ENCODE assay signal across 2 cellular contexts in the genomic region with DNA sequence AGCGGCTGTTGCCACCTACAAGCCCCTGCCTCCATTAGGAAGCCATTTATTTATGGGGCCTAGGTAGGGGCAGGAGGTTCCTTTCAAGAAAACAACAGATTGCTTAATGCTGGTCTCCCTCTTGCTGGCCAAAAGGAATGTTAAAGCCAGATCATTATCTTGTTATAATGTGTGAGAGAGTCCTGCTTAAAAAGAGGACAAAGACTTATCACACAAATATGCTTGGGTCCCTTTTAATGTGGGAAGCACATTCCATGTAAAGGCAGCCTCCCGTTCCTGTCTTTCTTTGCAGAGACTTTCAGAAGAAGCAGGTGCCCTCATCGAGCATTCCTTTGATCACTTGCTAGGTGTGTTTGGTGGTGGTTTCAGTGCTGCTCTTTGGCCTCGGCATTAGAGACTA.
TF ChIP-seq lines count a peak whose summit lies in the region.

No MANE protein-coding gene starts in this region.

TF ChIP-seq in SK-N-SH, 30 proteins besides CTCF, POLR2A, EP300 and RAD21 (continued from another document):
- no peak for TF ChIP-seq JUND (IDR thresholded peaks at IDR 0.05)
- TF ChIP-seq, protein P1, sequence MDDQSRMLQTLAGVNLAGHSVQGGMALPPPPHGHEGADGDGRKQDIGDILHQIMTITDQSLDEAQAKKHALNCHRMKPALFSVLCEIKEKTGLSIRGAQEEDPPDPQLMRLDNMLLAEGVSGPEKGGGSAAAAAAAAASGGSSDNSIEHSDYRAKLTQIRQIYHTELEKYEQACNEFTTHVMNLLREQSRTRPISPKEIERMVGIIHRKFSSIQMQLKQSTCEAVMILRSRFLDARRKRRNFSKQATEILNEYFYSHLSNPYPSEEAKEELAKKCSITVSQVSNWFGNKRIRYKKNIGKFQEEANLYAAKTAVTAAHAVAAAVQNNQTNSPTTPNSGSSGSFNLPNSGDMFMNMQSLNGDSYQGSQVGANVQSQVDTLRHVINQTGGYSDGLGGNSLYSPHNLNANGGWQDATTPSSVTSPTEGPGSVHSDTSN (IDR thresholded peaks at IDR 0.05) = no peak
- no peak for TF ChIP-seq NRF1 (IDR thresholded peaks at IDR 0.05; ENCODE audit: low read depth, low read length)
- TF ChIP-seq, protein P2, sequence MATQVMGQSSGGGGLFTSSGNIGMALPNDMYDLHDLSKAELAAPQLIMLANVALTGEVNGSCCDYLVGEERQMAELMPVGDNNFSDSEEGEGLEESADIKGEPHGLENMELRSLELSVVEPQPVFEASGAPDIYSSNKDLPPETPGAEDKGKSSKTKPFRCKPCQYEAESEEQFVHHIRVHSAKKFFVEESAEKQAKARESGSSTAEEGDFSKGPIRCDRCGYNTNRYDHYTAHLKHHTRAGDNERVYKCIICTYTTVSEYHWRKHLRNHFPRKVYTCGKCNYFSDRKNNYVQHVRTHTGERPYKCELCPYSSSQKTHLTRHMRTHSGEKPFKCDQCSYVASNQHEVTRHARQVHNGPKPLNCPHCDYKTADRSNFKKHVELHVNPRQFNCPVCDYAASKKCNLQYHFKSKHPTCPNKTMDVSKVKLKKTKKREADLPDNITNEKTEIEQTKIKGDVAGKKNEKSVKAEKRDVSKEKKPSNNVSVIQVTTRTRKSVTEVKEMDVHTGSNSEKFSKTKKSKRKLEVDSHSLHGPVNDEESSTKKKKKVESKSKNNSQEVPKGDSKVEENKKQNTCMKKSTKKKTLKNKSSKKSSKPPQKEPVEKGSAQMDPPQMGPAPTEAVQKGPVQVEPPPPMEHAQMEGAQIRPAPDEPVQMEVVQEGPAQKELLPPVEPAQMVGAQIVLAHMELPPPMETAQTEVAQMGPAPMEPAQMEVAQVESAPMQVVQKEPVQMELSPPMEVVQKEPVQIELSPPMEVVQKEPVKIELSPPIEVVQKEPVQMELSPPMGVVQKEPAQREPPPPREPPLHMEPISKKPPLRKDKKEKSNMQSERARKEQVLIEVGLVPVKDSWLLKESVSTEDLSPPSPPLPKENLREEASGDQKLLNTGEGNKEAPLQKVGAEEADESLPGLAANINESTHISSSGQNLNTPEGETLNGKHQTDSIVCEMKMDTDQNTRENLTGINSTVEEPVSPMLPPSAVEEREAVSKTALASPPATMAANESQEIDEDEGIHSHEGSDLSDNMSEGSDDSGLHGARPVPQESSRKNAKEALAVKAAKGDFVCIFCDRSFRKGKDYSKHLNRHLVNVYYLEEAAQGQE (IDR thresholded peaks at IDR 0.05; ENCODE audit: low read depth, low read length) = no peak
- no peak for TF ChIP-seq EZH2phosphoT487 (IDR thresholded peaks at IDR 0.05; ENCODE audit: borderline replicate concordance, low read depth)
- TF ChIP-seq GABPA (IDR thresholded peaks at IDR 0.05; ENCODE audit: low read depth) = no peak
- TF ChIP-seq GATA2 (CRISPR knock-in tag; IDR thresholded peaks at IDR 0.05) = no peak
- no peak for TF ChIP-seq FOXJ3 (CRISPR knock-in tag; IDR thresholded peaks at IDR 0.05)
- TF ChIP-seq MEF2A (IDR thresholded peaks at IDR 0.05; ENCODE audit: borderline replicate concordance, low read depth) = no peak
- TF ChIP-seq TAF1 (IDR thresholded peaks at IDR 0.05; ENCODE audit: borderline replicate concordance, low read depth, low read length) = no peak
- TF ChIP-seq, protein P3, sequence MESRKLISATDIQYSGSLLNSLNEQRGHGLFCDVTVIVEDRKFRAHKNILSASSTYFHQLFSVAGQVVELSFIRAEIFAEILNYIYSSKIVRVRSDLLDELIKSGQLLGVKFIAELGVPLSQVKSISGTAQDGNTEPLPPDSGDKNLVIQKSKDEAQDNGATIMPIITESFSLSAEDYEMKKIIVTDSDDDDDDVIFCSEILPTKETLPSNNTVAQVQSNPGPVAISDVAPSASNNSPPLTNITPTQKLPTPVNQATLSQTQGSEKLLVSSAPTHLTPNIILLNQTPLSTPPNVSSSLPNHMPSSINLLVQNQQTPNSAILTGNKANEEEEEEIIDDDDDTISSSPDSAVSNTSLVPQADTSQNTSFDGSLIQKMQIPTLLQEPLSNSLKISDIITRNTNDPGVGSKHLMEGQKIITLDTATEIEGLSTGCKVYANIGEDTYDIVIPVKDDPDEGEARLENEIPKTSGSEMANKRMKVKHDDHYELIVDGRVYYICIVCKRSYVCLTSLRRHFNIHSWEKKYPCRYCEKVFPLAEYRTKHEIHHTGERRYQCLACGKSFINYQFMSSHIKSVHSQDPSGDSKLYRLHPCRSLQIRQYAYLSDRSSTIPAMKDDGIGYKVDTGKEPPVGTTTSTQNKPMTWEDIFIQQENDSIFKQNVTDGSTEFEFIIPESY (IDR thresholded peaks at IDR 0.05; ENCODE audit: borderline replicate concordance, low read depth) = no peak
- no peak for TF ChIP-seq SIN3A (IDR thresholded peaks at IDR 0.05; ENCODE audit: borderline replicate concordance, low read depth, low read length)
- TF ChIP-seq RCOR1 (IDR thresholded peaks at IDR 0.05; ENCODE audit: low read length) = no peak

TF ChIP-seq in SK-N-SH treated with all-trans-retinoic acid at 6 μM for 48 hours, 23 proteins besides CTCF, POLR2A, EP300 and RAD21 (continued from another document):
- TF ChIP-seq, protein P4, sequence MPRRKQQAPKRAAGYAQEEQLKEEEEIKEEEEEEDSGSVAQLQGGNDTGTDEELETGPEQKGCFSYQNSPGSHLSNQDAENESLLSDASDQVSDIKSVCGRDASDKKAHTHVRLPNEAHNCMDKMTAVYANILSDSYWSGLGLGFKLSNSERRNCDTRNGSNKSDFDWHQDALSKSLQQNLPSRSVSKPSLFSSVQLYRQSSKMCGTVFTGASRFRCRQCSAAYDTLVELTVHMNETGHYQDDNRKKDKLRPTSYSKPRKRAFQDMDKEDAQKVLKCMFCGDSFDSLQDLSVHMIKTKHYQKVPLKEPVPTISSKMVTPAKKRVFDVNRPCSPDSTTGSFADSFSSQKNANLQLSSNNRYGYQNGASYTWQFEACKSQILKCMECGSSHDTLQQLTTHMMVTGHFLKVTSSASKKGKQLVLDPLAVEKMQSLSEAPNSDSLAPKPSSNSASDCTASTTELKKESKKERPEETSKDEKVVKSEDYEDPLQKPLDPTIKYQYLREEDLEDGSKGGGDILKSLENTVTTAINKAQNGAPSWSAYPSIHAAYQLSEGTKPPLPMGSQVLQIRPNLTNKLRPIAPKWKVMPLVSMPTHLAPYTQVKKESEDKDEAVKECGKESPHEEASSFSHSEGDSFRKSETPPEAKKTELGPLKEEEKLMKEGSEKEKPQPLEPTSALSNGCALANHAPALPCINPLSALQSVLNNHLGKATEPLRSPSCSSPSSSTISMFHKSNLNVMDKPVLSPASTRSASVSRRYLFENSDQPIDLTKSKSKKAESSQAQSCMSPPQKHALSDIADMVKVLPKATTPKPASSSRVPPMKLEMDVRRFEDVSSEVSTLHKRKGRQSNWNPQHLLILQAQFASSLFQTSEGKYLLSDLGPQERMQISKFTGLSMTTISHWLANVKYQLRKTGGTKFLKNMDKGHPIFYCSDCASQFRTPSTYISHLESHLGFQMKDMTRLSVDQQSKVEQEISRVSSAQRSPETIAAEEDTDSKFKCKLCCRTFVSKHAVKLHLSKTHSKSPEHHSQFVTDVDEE (CRISPR knock-in tag; IDR thresholded peaks at IDR 0.05) = no peak
- no peak for TF ChIP-seq RARB (CRISPR knock-in tag; IDR thresholded peaks at IDR 0.05)
- TF ChIP-seq BACH2 (CRISPR knock-in tag; IDR thresholded peaks at IDR 0.05; ENCODE audit: borderline replicate concordance) = no peak
- TF ChIP-seq ISL1 (CRISPR knock-in tag; IDR thresholded peaks at IDR 0.05) = no peak; the same call in 1 of the 2 replicates
- no peak for TF ChIP-seq ZC3H10 (CRISPR knock-in tag; IDR thresholded peaks at IDR 0.05)
- TF ChIP-seq ARNTL (CRISPR knock-in tag; IDR thresholded peaks at IDR 0.05; ENCODE audit: borderline replicate concordance, low read depth) = no peak
- TF ChIP-seq, protein P5, sequence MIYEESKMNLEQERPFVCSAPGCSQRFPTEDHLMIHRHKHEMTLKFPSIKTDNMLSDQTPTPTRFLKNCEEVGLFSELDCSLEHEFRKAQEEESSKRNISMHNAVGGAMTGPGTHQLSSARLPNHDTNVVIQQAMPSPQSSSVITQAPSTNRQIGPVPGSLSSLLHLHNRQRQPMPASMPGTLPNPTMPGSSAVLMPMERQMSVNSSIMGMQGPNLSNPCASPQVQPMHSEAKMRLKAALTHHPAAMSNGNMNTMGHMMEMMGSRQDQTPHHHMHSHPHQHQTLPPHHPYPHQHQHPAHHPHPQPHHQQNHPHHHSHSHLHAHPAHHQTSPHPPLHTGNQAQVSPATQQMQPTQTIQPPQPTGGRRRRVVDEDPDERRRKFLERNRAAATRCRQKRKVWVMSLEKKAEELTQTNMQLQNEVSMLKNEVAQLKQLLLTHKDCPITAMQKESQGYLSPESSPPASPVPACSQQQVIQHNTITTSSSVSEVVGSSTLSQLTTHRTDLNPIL (CRISPR knock-in tag; IDR thresholded peaks at IDR 0.05; ENCODE audit: low read depth) = no peak
- TF ChIP-seq ZFP3 (CRISPR knock-in tag; IDR thresholded peaks at IDR 0.05) = no peak
- TF ChIP-seq ESRRG (CRISPR knock-in tag; IDR thresholded peaks at IDR 0.05) = no peak
- no peak for TF ChIP-seq ZFP30 (CRISPR knock-in tag; IDR thresholded peaks at IDR 0.05)
